ENCODE assay signal across 13 cellular contexts in the genomic region with DNA sequence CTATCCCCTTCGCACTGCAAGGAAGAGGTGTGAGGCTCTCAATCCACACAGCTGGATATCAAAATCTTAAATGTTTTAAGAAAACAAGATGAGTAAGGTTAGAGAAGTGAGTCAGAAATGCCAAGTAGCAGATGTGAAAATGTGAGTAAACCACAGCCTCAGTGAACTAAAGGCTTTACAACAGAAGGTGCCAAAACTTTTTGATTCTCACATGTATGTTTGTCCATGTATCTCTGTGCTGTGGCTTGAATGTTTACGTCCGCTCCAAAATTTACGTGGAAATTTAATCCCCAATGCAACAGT.
A peak's percentile ranks its signal among the peaks of the same experiment; 100 is the strongest.
DNase-seq lines count a peak whose midpoint lies in the region; ATAC-seq and TF ChIP-seq lines count a peak whose summit lies in the region.
"Had no signal": no experiment of that assay in that cellular context is flagged by ENCODE, and none has a peak within 500 bp of the region (broad histone marks: within the 10 kb centered on the region; RNA-seq: fewer than 3 reads in every experiment).

No MANE protein-coding gene starts in this region.

- no peaks in the 10 kb centered on the region for H3K9me3 ChIP-seq in RWPE2 (ENCODE audit: severe bottlenecking)

- peaks cover 7% of the 10 kb centered on the region for H3K9me3 Mint-ChIP-seq in HFFc6
- H3K9me3 Mint-ChIP-seq in endothelial cell (ENCODE audit: unreplicated experiment): no peaks in the 10 kb centered on the region

- no peaks in the 10 kb centered on the region for H3K36me3 ChIP-seq in RWPE2 (ENCODE audit: low read depth)
- H3K36me3 ChIP-seq: suprapubic skin had no signal

- H3K4me1 Mint-ChIP-seq in HFFc6 (ENCODE audit: low read depth) (peaks cover 39% of the 10 kb centered on the region), endothelial cell (ENCODE audit: unreplicated experiment) (peaks cover 3% of the 10 kb centered on the region)
- H3K4me1 Mint-ChIP-seq: mesothelial cell of epicardium had no signal

- H3K4me3 ChIP-seq in RWPE2 (ENCODE audit: severe bottlenecking): no peak overlapping the region
- H3K4me3 ChIP-seq: suprapubic skin had no signal

- ATAC-seq in RWPE2 (ENCODE audit: low read depth): peak; percentile 84

- H3K27me3 ChIP-seq in RWPE2 (ENCODE audit: insufficient read depth, poor library complexity, severe bottlenecking): no peaks in the 10 kb centered on the region
- H3K27me3 ChIP-seq: suprapubic skin had no signal

- no peaks in the 10 kb centered on the region; the same call in 1 of the 2 replicates for H3K27me3 Mint-ChIP-seq in HFFc6 (ENCODE audit: insufficient read depth)
- peaks cover 1% of the 10 kb centered on the region for H3K27me3 Mint-ChIP-seq in endothelial cell (ENCODE audit: unreplicated experiment)

- H3K36me3 Mint-ChIP-seq in HFFc6 (ENCODE audit: low read depth): peaks cover 14% of the 10 kb centered on the region
- H3K36me3 Mint-ChIP-seq in endothelial cell (ENCODE audit: low read depth, unreplicated experiment): no peaks in the 10 kb centered on the region

- DNase-seq in EL (peak; percentile 69), HFFc6 (peak; percentile 43), RWPE2 (ENCODE audit: low spot score) (no peak), iris pigment epithelial cell (ENCODE audit: low read depth) (peak; percentile 81), endothelial cell (ENCODE audit: low spot score) (no peak), COLO668 (lab: John Stamatoyannopoulos, UW; ENCODE audit: unreplicated experiment) (no peak), hepatic stellate cell (ENCODE audit: low spot score) (no peak)
- DNase-seq in activated CD8-positive, alpha-beta memory T cell treated with anti-CD3 and anti-CD28 coated beads for 24 hours: no peak
- DNase-seq: CD4-positive, alpha-beta T cell; MV-4-11; NK-92 treated with Interleukin-12 subunit alpha and Interleukin-12 subunit beta, amount 100 ng/mL, for 24 hours had no signal

- no peak overlapping the region for H3K27ac ChIP-seq in RWPE2 (ENCODE audit: poor library complexity, severe bottlenecking)
- H3K27ac ChIP-seq: suprapubic skin had no signal

- peak overlapping the region; percentile 36 for H3K27ac Mint-ChIP-seq in HFFc6
- no peak overlapping the region for H3K27ac Mint-ChIP-seq in endothelial cell (ENCODE audit: unreplicated experiment)
- H3K27ac Mint-ChIP-seq: CD4-positive, alpha-beta T cell; mesothelial cell of epicardium had no signal

- H3K4me1 ChIP-seq in RWPE2 (ENCODE audit: insufficient read depth, poor library complexity, severe bottlenecking): peaks cover 23% of the 10 kb centered on the region
- H3K4me1 ChIP-seq: suprapubic skin had no signal

- TF ChIP-seq CTCF in HFFc6 (IDR thresholded peaks at IDR 0.05): no peak
- no peak for TF ChIP-seq CTCF in RWPE2 (IDR thresholded peaks at IDR 0.05; ENCODE audit: poor library complexity, severe bottlenecking)
- TF ChIP-seq CTCF in endothelial cell (IDR thresholded peaks at IDR 0.05; ENCODE audit: unreplicated experiment): no peak

- H3K4me3 Mint-ChIP-seq in HFFc6 (peak overlapping the region; percentile 11; the same call in 1 of the 2 replicates), endothelial cell (ENCODE audit: unreplicated experiment) (no peak overlapping the region)
- H3K4me3 Mint-ChIP-seq: CD4-positive, alpha-beta T cell; mesothelial cell of epicardium had no signal

Comparison
In these comparisons a context has a peak if more than half of its experiments do, and no peak if none do; other contexts are left out.
1. DNase-seq: peak in EL (single experiment), HFFc6 (single experiment) and iris pigment epithelial cell (single experiment); none in RWPE2 (single experiment), activated CD8-positive, alpha-beta memory T cell treated with anti-CD3 and anti-CD28 coated beads for 24 hours (single experiment), endothelial cell (single experiment), COLO668 (single experiment) and hepatic stellate cell (single experiment).